Comparison of ENCODE assay signal across 1 cellular context in the genomic region with DNA sequence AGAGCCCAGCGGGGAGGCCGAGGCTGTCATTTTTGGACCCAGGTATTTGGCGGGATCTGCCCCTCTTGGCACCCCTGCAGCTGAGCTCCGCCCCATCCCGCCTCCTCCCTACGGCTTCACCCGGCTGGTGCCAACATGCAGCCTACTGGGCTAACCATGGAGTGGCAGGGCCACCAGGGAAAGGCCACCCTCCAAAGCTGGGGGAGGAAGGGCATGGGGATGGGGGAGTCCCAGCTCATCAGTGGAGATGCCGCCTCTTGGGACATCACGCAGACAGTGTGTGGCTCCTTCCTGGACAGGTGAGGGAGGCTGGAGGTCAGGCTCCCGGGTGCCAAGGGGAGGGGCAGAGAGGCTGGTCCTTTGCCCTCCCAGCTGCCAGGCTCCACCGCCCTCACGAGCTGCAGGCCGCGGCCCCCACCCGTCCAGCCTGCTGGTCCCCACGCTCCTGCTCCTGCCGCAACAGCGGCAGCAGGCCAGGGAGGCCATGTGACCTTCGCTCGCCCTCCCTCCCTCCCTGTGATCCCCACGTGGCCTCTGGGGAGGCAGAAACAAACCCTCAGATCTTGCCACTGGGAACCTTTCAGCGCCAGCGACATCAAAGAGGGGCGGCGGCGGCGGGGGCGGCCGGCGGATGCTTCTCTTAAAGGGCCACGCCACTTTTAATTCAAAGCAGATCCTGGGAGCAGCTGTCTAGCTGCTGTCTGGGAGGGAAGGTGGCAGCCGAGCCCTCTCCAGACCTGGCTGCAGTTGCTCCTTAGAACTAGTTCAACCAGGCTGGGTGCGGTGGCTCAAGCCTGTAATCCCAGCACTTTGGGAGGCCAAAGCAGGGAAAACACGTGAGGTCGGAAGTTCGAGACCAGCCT.
TF ChIP-seq lines count a peak whose summit lies in the region.

No MANE protein-coding gene starts in this region.

TF ChIP-seq in HepG2, 621 proteins besides CTCF, POLR2A, EP300 and RAD21 (continued from another document and continues in another):
- TF ChIP-seq, protein P1, sequence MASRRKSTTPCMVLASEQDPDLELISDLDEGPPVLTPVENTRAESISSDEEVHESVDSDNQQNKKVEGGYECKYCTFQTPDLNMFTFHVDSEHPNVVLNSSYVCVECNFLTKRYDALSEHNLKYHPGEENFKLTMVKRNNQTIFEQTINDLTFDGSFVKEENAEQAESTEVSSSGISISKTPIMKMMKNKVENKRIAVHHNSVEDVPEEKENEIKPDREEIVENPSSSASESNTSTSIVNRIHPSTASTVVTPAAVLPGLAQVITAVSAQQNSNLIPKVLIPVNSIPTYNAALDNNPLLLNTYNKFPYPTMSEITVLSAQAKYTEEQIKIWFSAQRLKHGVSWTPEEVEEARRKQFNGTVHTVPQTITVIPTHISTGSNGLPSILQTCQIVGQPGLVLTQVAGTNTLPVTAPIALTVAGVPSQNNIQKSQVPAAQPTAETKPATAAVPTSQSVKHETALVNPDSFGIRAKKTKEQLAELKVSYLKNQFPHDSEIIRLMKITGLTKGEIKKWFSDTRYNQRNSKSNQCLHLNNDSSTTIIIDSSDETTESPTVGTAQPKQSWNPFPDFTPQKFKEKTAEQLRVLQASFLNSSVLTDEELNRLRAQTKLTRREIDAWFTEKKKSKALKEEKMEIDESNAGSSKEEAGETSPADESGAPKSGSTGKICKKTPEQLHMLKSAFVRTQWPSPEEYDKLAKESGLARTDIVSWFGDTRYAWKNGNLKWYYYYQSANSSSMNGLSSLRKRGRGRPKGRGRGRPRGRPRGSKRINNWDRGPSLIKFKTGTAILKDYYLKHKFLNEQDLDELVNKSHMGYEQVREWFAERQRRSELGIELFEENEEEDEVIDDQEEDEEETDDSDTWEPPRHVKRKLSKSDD (CRISPR knock-in tag; IDR thresholded peaks at IDR 0.05; ENCODE audit: low read depth), result peak; percentile 88
- TF ChIP-seq FOXJ3 (CRISPR knock-in tag; IDR thresholded peaks at IDR 0.05; ENCODE audit: borderline replicate concordance), result peak; percentile 80
- TF ChIP-seq ZNF780A (CRISPR knock-in tag; IDR thresholded peaks at IDR 0.05), result no peak; the same call in 1 of the 2 replicates
- peak; percentile 95 for TF ChIP-seq HOXA3 (CRISPR knock-in tag; IDR thresholded peaks at IDR 0.05)
- TF ChIP-seq STAG1 (CRISPR knock-in tag; IDR thresholded peaks at IDR 0.05), result peak; percentile 32; the same call in 1 of the 2 replicates
- no peak; the same call in 1 of the 2 replicates for TF ChIP-seq ZBTB1 (CRISPR knock-in tag; IDR thresholded peaks at IDR 0.05; ENCODE audit: borderline replicate concordance)
- TF ChIP-seq, protein P2, sequence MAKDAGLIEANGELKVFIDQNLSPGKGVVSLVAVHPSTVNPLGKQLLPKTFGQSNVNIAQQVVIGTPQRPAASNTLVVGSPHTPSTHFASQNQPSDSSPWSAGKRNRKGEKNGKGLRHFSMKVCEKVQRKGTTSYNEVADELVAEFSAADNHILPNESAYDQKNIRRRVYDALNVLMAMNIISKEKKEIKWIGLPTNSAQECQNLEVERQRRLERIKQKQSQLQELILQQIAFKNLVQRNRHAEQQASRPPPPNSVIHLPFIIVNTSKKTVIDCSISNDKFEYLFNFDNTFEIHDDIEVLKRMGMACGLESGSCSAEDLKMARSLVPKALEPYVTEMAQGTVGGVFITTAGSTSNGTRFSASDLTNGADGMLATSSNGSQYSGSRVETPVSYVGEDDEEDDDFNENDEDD (CRISPR knock-in tag; IDR thresholded peaks at IDR 0.05; ENCODE audit: borderline replicate concordance), result peak; percentile 92
- peak; percentile 91 for TF ChIP-seq ZNF317 (CRISPR knock-in tag; IDR thresholded peaks at IDR 0.05)
- no peak for TF ChIP-seq NFIC (IDR thresholded peaks at IDR 0.05; ENCODE audit: low read length)
- no peak; the same call in 1 of the 2 replicates for TF ChIP-seq ZNF101 (CRISPR knock-in tag; IDR thresholded peaks at IDR 0.05; ENCODE audit: borderline replicate concordance, low read depth)
- TF ChIP-seq, protein P3, sequence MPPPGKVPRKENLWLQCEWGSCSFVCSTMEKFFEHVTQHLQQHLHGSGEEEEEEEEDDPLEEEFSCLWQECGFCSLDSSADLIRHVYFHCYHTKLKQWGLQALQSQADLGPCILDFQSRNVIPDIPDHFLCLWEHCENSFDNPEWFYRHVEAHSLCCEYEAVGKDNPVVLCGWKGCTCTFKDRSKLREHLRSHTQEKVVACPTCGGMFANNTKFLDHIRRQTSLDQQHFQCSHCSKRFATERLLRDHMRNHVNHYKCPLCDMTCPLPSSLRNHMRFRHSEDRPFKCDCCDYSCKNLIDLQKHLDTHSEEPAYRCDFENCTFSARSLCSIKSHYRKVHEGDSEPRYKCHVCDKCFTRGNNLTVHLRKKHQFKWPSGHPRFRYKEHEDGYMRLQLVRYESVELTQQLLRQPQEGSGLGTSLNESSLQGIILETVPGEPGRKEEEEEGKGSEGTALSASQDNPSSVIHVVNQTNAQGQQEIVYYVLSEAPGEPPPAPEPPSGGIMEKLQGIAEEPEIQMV (CRISPR knock-in tag; IDR thresholded peaks at IDR 0.05; ENCODE audit: low read depth), result peak; percentile 90; the same call in 1 of the 2 replicates
- TF ChIP-seq, protein P4, sequence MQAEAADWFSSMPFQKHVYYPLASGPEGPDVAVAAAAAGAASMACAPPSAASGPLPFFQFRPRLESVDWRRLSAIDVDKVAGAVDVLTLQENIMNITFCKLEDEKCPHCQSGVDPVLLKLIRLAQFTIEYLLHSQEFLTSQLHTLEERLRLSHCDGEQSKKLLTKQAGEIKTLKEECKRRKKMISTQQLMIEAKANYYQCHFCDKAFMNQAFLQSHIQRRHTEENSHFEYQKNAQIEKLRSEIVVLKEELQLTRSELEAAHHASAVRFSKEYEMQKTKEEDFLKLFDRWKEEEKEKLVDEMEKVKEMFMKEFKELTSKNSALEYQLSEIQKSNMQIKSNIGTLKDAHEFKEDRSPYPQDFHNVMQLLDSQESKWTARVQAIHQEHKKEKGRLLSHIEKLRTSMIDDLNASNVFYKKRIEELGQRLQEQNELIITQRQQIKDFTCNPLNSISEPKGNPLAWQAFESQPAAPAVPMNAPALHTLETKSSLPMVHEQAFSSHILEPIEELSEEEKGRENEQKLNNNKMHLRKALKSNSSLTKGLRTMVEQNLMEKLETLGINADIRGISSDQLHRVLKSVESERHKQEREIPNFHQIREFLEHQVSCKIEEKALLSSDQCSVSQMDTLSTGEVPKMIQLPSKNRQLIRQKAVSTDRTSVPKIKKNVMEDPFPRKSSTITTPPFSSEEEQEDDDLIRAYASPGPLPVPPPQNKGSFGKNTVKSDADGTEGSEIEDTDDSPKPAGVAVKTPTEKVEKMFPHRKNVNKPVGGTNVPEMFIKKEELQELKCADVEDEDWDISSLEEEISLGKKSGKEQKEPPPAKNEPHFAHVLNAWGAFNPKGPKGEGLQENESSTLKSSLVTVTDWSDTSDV (CRISPR knock-in tag; IDR thresholded peaks at IDR 0.05), result 0 out of 2 replicates have a peak, but pooled peaks have one; percentile 30
- peak; percentile 80 for TF ChIP-seq BHLHE40 (IDR thresholded peaks at IDR 0.05; ENCODE audit: low read length)
- TF ChIP-seq PITX1 (CRISPR knock-in tag; IDR thresholded peaks at IDR 0.05), result peak; percentile 89
- peak; percentile 97 for TF ChIP-seq TGIF2 (CRISPR knock-in tag; IDR thresholded peaks at IDR 0.05)
- TF ChIP-seq JUNB (CRISPR knock-in tag; IDR thresholded peaks at IDR 0.05; ENCODE audit: borderline replicate concordance), result no peak
- TF ChIP-seq FOXP1 (IDR thresholded peaks at IDR 0.05), result no peak
- TF ChIP-seq FOXP1 (CRISPR knock-in tag; IDR thresholded peaks at IDR 0.05), result peak; percentile 83
- TF ChIP-seq ZMYM3 (CRISPR knock-in tag; IDR thresholded peaks at IDR 0.05), result peak; percentile 97
- TF ChIP-seq, protein P5, sequence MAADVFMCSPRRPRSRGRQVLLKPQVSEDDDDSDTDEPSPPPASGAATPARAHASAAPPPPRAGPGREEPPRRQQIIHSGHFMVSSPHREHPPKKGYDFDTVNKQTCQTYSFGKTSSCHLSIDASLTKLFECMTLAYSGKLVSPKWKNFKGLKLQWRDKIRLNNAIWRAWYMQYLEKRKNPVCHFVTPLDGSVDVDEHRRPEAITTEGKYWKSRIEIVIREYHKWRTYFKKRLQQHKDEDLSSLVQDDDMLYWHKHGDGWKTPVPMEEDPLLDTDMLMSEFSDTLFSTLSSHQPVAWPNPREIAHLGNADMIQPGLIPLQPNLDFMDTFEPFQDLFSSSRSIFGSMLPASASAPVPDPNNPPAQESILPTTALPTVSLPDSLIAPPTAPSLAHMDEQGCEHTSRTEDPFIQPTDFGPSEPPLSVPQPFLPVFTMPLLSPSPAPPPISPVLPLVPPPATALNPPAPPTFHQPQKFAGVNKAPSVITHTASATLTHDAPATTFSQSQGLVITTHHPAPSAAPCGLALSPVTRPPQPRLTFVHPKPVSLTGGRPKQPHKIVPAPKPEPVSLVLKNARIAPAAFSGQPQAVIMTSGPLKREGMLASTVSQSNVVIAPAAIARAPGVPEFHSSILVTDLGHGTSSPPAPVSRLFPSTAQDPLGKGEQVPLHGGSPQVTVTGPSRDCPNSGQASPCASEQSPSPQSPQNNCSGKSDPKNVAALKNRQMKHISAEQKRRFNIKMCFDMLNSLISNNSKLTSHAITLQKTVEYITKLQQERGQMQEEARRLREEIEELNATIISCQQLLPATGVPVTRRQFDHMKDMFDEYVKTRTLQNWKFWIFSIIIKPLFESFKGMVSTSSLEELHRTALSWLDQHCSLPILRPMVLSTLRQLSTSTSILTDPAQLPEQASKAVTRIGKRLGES (CRISPR knock-in tag; IDR thresholded peaks at IDR 0.05; ENCODE audit: borderline replicate concordance), result peak; percentile 98
- TF ChIP-seq, protein P6, sequence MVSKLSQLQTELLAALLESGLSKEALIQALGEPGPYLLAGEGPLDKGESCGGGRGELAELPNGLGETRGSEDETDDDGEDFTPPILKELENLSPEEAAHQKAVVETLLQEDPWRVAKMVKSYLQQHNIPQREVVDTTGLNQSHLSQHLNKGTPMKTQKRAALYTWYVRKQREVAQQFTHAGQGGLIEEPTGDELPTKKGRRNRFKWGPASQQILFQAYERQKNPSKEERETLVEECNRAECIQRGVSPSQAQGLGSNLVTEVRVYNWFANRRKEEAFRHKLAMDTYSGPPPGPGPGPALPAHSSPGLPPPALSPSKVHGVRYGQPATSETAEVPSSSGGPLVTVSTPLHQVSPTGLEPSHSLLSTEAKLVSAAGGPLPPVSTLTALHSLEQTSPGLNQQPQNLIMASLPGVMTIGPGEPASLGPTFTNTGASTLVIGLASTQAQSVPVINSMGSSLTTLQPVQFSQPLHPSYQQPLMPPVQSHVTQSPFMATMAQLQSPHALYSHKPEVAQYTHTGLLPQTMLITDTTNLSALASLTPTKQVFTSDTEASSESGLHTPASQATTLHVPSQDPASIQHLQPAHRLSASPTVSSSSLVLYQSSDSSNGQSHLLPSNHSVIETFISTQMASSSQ (IDR thresholded peaks at IDR 0.05; ENCODE audit: low read depth), result peak; percentile 61
- TF ChIP-seq, protein P6 (CRISPR knock-in tag; IDR thresholded peaks at IDR 0.05; ENCODE audit: borderline replicate concordance), result peak; percentile 89
- TF ChIP-seq HNRNPLL (IDR thresholded peaks at IDR 0.05; ENCODE audit: low read depth, low read length, poor library complexity, severe bottlenecking), result no peak
- TF ChIP-seq FOSL1 (CRISPR knock-in tag; IDR thresholded peaks at IDR 0.05; ENCODE audit: borderline replicate concordance), result no peak
- TF ChIP-seq POLR2AphosphoS2 (IDR thresholded peaks at IDR 0.05; ENCODE audit: low read depth, low read length), result no peak
- no peak; the same call in 1 of the 2 replicates for TF ChIP-seq ZSCAN30 (CRISPR knock-in tag; IDR thresholded peaks at IDR 0.05)
- peak; percentile 54; the same call in 1 of the 2 replicates for TF ChIP-seq SSRP1 (CRISPR knock-in tag; IDR thresholded peaks at IDR 0.05)
- TF ChIP-seq ZNF547 (CRISPR knock-in tag; IDR thresholded peaks at IDR 0.05), result 0 out of 2 replicates have a peak, but pooled peaks have one; percentile 84
- TF ChIP-seq ZNF772 (CRISPR knock-in tag; IDR thresholded peaks at IDR 0.05), result peak; percentile 99
- TF ChIP-seq, protein P7, sequence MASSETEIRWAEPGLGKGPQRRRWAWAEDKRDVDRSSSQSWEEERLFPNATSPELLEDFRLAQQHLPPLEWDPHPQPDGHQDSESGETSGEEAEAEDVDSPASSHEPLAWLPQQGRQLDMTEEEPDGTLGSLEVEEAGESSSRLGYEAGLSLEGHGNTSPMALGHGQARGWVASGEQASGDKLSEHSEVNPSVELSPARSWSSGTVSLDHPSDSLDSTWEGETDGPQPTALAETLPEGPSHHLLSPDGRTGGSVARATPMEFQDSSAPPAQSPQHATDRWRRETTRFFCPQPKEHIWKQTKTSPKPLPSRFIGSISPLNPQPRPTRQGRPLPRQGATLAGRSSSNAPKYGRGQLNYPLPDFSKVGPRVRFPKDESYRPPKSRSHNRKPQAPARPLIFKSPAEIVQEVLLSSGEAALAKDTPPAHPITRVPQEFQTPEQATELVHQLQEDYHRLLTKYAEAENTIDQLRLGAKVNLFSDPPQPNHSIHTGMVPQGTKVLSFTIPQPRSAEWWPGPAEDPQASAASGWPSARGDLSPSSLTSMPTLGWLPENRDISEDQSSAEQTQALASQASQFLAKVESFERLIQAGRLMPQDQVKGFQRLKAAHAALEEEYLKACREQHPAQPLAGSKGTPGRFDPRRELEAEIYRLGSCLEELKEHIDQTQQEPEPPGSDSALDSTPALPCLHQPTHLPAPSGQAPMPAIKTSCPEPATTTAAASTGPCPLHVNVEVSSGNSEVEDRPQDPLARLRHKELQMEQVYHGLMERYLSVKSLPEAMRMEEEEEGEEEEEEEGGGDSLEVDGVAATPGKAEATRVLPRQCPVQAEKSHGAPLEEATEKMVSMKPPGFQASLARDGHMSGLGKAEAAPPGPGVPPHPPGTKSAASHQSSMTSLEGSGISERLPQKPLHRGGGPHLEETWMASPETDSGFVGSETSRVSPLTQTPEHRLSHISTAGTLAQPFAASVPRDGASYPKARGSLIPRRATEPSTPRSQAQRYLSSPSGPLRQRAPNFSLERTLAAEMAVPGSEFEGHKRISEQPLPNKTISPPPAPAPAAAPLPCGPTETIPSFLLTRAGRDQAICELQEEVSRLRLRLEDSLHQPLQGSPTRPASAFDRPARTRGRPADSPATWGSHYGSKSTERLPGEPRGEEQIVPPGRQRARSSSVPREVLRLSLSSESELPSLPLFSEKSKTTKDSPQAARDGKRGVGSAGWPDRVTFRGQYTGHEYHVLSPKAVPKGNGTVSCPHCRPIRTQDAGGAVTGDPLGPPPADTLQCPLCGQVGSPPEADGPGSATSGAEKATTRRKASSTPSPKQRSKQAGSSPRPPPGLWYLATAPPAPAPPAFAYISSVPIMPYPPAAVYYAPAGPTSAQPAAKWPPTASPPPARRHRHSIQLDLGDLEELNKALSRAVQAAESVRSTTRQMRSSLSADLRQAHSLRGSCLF (CRISPR knock-in tag; IDR thresholded peaks at IDR 0.05; ENCODE audit: borderline replicate concordance), result 0 out of 2 replicates have a peak, but pooled peaks have one; percentile 64
- no peak for TF ChIP-seq ZKSCAN1 (IDR thresholded peaks at IDR 0.05; ENCODE audit: low read length)
- peak; percentile 96 for TF ChIP-seq MTA1 (CRISPR knock-in tag; IDR thresholded peaks at IDR 0.05; ENCODE audit: borderline replicate concordance)
- TF ChIP-seq TBX2 (CRISPR knock-in tag; IDR thresholded peaks at IDR 0.05; ENCODE audit: borderline replicate concordance), result peak; percentile 98
- peak; percentile 92 for TF ChIP-seq AGO2 (optimal IDR thresholded peaks at IDR 0.05; ENCODE audit: low read depth, low read length)
